Comparison of ENCODE assay signal across 24 cellular contexts in genomic region chr18:25815659-25816058, GRCh38.
A peak's percentile ranks its signal among the peaks of the same experiment; 100 is the strongest.
DNase-seq lines count a peak whose midpoint lies in the region; ATAC-seq, FAIRE-seq and TF ChIP-seq lines count a peak whose summit lies in the region.
"Had no signal": no experiment of that assay in that cellular context is flagged by ENCODE, and none has a peak within 500 bp of the region (broad histone marks: within the 10 kb centered on the region; RNA-seq: fewer than 3 reads in every experiment).

No MANE protein-coding gene starts in this region.

- H3K9ac ChIP-seq in KMS-11 = no peak overlapping the region
- H3K9ac ChIP-seq in astrocyte (ENCODE audit: low read length) = no peak overlapping the region

- H3K4me1 ChIP-seq in KMS-11 (ENCODE audit: low read depth, poor library complexity, severe bottlenecking) (peaks cover 11% of the 10 kb centered on the region), astrocyte (ENCODE audit: insufficient read depth, low read length) (no peaks in the 10 kb centered on the region)
- H3K4me1 ChIP-seq: prostate gland, testis had no signal

- no peak for TF ChIP-seq CTCF in KMS-11 (conservative IDR thresholded peaks at IDR 0.05; ENCODE audit: low read depth, low read length)
- no peak for TF ChIP-seq CTCF in astrocyte (IDR thresholded peaks at IDR 0.05; ENCODE audit: insufficient read depth, low read depth, low read length)
- no peak for TF ChIP-seq CTCF in type B pancreatic cell (conservative IDR thresholded peaks at IDR 0.05)

- H3K27ac Mint-ChIP-seq in astrocyte (ENCODE audit: unreplicated experiment) (peak overlapping the region; percentile 36), type B pancreatic cell (peak overlapping the region; percentile 40)
- peak overlapping the region; percentile 34 to 87 for H3K27ac Mint-ChIP-seq in natural killer cell treated with Interleukin-12 subunit alpha and Interleukin-12 subunit beta and Interleukin-15 and Interleukin-18, amount 100 ng/mL, for 72 hours
- H3K27ac Mint-ChIP-seq: activated B cell treated with CpG ODN at 0.5 μM for 24 hours; activated CD4-positive, alpha-beta memory T cell treated with anti-CD3 and anti-CD28 coated beads for 36 hours; stimulated activated naive B cell treated with anti-CD40 and anti-IgM and Interleukin-4, amounts not matched to agents 10 μg/mL and 1 μg/mL and 100 μg/mL, for 72 hours had no signal

- H3K9me3 Mint-ChIP-seq in astrocyte (ENCODE audit: unreplicated experiment) (no peaks in the 10 kb centered on the region), type B pancreatic cell (no peaks in the 10 kb centered on the region)
- H3K9me3 Mint-ChIP-seq in natural killer cell treated with Interleukin-12 subunit alpha and Interleukin-12 subunit beta and Interleukin-15 and Interleukin-18, amount 100 ng/mL, for 72 hours = no peaks in the 10 kb centered on the region
- H3K9me3 Mint-ChIP-seq: activated B cell treated with CpG ODN at 0.5 μM for 24 hours; activated CD4-positive, alpha-beta memory T cell treated with anti-CD3 and anti-CD28 coated beads for 36 hours; naive thymus-derived CD8-positive, alpha-beta T cell had no signal

- H4K20me1 ChIP-seq in KMS-11 (ENCODE audit: insufficient read depth) (no peaks in the 10 kb centered on the region), astrocyte (ENCODE audit: insufficient read depth, low read length) (no peaks in the 10 kb centered on the region)

- H3K4me3 ChIP-seq in KMS-11 (IDR thresholded peaks at IDR 0.05; ENCODE audit: insufficient read depth, low read depth, low read length) (no peak overlapping the region), astrocyte (ENCODE audit: insufficient read depth, low read depth, low read length) (no peak overlapping the region)
- H3K4me3 ChIP-seq: hepatocyte, prostate gland, testis had no signal

- no peak for ATAC-seq in natural killer cell treated with Interleukin-12 subunit alpha and Interleukin-12 subunit beta and Interleukin-15 and Interleukin-18, amount 100 ng/mL, for 72 hours
- ATAC-seq in HG02840 (IDR thresholded peaks at IDR 0.05; ENCODE audit: low FRiP score, unreplicated experiment) = no peak
- ATAC-seq: HepG2; left lobe of liver; naive thymus-derived CD8-positive, alpha-beta T cell had no signal

- H3K4me1 Mint-ChIP-seq in astrocyte (ENCODE audit: low read depth, unreplicated experiment) (peaks cover 13% of the 10 kb centered on the region), type B pancreatic cell (ENCODE audit: unreplicated experiment) (peaks cover 19% of the 10 kb centered on the region)
- H3K4me1 Mint-ChIP-seq in natural killer cell treated with Interleukin-12 subunit alpha and Interleukin-12 subunit beta and Interleukin-15 and Interleukin-18, amount 100 ng/mL, for 72 hours (ENCODE audit: low read depth in 2 of 2) = peaks cover 10 to 18% of the 10 kb centered on the region in 2 donors
- H3K4me1 Mint-ChIP-seq: activated B cell treated with CpG ODN at 0.5 μM for 24 hours had no signal

- no peaks in the 10 kb centered on the region for H3K9me3 ChIP-seq in astrocyte (ENCODE audit: insufficient read depth, low read depth, low read length)
- H3K9me3 ChIP-seq: prostate gland, testis had no signal

- no peak overlapping the region for H3K27ac ChIP-seq in KMS-11
- no peak overlapping the region for H3K27ac ChIP-seq in astrocyte (ENCODE audit: low read depth, low read length)
- H3K27ac ChIP-seq: prostate gland, testis had no signal

- FAIRE-seq in astrocyte (lab: Jason Lieb, UNC) = no peak
- FAIRE-seq: HepG2 had no signal

- H3K4me3 Mint-ChIP-seq in astrocyte (ENCODE audit: unreplicated experiment) (no peak overlapping the region), type B pancreatic cell (peak overlapping the region; percentile 13)
- H3K4me3 Mint-ChIP-seq in natural killer cell treated with Interleukin-12 subunit alpha and Interleukin-12 subunit beta and Interleukin-15 and Interleukin-18, amount 100 ng/mL, for 72 hours = no peak overlapping the region
- H3K4me3 Mint-ChIP-seq: activated B cell treated with CpG ODN at 0.5 μM for 24 hours; activated CD4-positive, alpha-beta memory T cell treated with anti-CD3 and anti-CD28 coated beads for 36 hours; stimulated activated naive B cell treated with anti-CD40 and anti-IgM and Interleukin-4, amounts not matched to agents 10 μg/mL and 1 μg/mL and 100 μg/mL, for 72 hours had no signal

- H3K27me3 ChIP-seq in KMS-11 (ENCODE audit: insufficient read depth, low read depth) (no peaks in the 10 kb centered on the region), astrocyte (ENCODE audit: insufficient read depth, low read length) (no peaks in the 10 kb centered on the region)
- H3K27me3 ChIP-seq: hepatocyte, testis had no signal

- H2AFZ ChIP-seq in KMS-11 (ENCODE audit: low read depth) (peak overlapping the region; percentile 35; the same call in 1 of the 2 replicates), astrocyte (ENCODE audit: low read depth, low read length) (no peak overlapping the region)
- H2AFZ ChIP-seq: hepatocyte had no signal

- no peaks in the 10 kb centered on the region for H3K79me2 ChIP-seq in KMS-11 (ENCODE audit: insufficient read depth, low read depth)
- no peaks in the 10 kb centered on the region for H3K79me2 ChIP-seq in astrocyte (ENCODE audit: insufficient read depth, low read length)
- H3K79me2 ChIP-seq: hepatocyte had no signal

- H3K27me3 Mint-ChIP-seq in astrocyte (ENCODE audit: low read depth, unreplicated experiment) (no peaks in the 10 kb centered on the region), type B pancreatic cell (peaks cover 6% of the 10 kb centered on the region)
- peaks cover 0 to 6% of the 10 kb centered on the region in 2 donors for H3K27me3 Mint-ChIP-seq in natural killer cell treated with Interleukin-12 subunit alpha and Interleukin-12 subunit beta and Interleukin-15 and Interleukin-18, amount 100 ng/mL, for 72 hours
- H3K27me3 Mint-ChIP-seq: activated CD4-positive, alpha-beta memory T cell treated with anti-CD3 and anti-CD28 coated beads for 36 hours; stimulated activated naive B cell treated with anti-CD40 and anti-IgM and Interleukin-4, amounts not matched to agents 10 μg/mL and 1 μg/mL and 100 μg/mL, for 72 hours had no signal

- no peak for DNase-seq in astrocyte (ENCODE audit: low read depth)
- no peak for DNase-seq in natural killer cell treated with Interleukin-12 subunit alpha and Interleukin-12 subunit beta and Interleukin-15 and Interleukin-18, amount 100 ng/mL, for 72 hours (ENCODE audit: low spot score)
- DNase-seq in type B pancreatic cell (ENCODE audit: extremely low spot score, unreplicated experiment) = no peak
- DNase-seq in activated CD4-positive, alpha-beta T cell treated with anti-CD3 and anti-CD28 coated beads for 4 hours = no peak
- DNase-seq in T-helper 1 cell = no peak
- DNase-seq: activated B cell treated with CpG ODN at 0.5 μM for 24 hours; activated CD4-positive, alpha-beta memory T cell treated with anti-CD3 and anti-CD28 coated beads for 36 hours; activated gamma-delta T cell; activated T-cell treated with anti-CD3 and anti-CD28 coated beads for 4 hours; DMS79; immature natural killer cell; naive thymus-derived CD8-positive, alpha-beta T cell; NCI-H2107; RPMI8226; stimulated activated CD4-positive, alpha-beta T cell treated with anti-CD3 and anti-CD28 coated beads, Interleukin-1b, Interleukin-23, amount 100 ng/mL, for 48 hours; stimulated activated naive B cell treated with anti-CD40 and anti-IgM and Interleukin-4, amounts not matched to agents 10 μg/mL and 1 μg/mL and 100 μg/mL, for 72 hours; T-helper 9 cell; testis had no signal

- H3K36me3 ChIP-seq in KMS-11 (ENCODE audit: insufficient read depth) (no peaks in the 10 kb centered on the region), astrocyte (ENCODE audit: insufficient read depth, low read length) (no peaks in the 10 kb centered on the region)
- H3K36me3 ChIP-seq: prostate gland had no signal

- no peak overlapping the region for H3K4me2 ChIP-seq in KMS-11
- H3K4me2 ChIP-seq in astrocyte (ENCODE audit: low read length) = no peak overlapping the region
- H3K4me2 ChIP-seq: hepatocyte had no signal

- H3K36me3 Mint-ChIP-seq in astrocyte (ENCODE audit: low read depth, unreplicated experiment) (no peaks in the 10 kb centered on the region), type B pancreatic cell (no peaks in the 10 kb centered on the region)
- H3K36me3 Mint-ChIP-seq in natural killer cell treated with Interleukin-12 subunit alpha and Interleukin-12 subunit beta and Interleukin-15 and Interleukin-18, amount 100 ng/mL, for 72 hours = no peaks in the 10 kb centered on the region
- H3K36me3 Mint-ChIP-seq: activated CD4-positive, alpha-beta memory T cell treated with anti-CD3 and anti-CD28 coated beads for 36 hours; immature natural killer cell; naive thymus-derived CD8-positive, alpha-beta T cell; stimulated activated naive B cell treated with anti-CD40 and anti-IgM and Interleukin-4, amounts not matched to agents 10 μg/mL and 1 μg/mL and 100 μg/mL, for 72 hours had no signal
